In the genomic region with DNA sequence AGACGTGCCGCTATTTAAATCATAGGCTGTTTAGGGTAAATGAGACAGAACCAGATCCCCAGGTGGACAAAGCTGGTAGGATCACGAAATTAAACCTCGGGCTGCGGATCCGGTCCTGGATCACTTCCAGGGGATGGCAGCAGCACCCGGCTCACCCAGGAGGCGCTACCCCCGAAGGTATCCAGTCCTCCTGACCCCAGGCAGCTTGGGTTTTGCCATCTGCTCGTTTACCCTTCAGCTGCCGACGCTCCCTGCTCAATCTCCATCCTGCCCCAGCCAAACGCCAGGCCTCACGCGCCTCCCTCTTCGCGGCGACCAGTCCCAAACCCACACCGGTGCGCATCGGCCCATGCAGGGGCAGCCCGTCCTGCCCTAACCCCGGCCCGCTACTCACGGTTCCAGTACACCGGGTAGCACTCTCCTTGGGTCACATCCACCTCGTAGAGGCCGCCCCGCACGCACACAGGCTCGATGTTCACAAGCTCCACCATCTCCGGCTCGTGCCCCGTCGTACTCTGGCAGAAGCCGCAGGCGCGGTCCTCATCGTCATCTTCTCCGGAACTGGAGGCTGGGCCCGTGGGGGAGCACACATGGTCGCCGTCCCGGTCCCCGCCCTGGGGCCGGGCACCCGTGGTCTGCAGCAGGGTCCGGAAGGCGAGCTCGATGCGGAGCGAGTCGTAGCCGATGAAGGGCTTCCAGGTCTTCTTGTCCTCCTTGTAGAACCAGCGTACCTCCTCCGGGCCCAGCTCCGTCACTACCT, we compare ENCODE assay signal across 8 cellular contexts. TPM values are rescaled to one million over a fixed set of nuclear protein-coding genes. Genes with fewer than 3 reads are reported as not detected.
DNase-seq lines count a peak whose midpoint lies in the region; ATAC-seq and TF ChIP-seq lines count a peak whose summit lies in the region.

No MANE protein-coding gene starts in this region.

- peaks cover 14% of the 10 kb centered on the region for H3K4me1 ChIP-seq in PC-9 (replicated peaks; ENCODE audit: insufficient read depth)

- peak overlapping the region; percentile 96 for H3K4me3 ChIP-seq in PC-9

- H3K4me2 ChIP-seq in PC-9: peak overlapping the region; percentile 82

- H4K20me1 ChIP-seq in PC-9 (ENCODE audit: insufficient read depth): no peaks in the 10 kb centered on the region

- H3K4me1 Mint-ChIP-seq in CD14-positive monocyte (peaks cover 53% of the 10 kb centered on the region), neural crest cell (peaks cover 30% of the 10 kb centered on the region)

- no peaks in the 10 kb centered on the region for H3K9me3 ChIP-seq in PC-9 (ENCODE audit: insufficient read depth, low read depth)

- H3K27ac Mint-ChIP-seq in CD14-positive monocyte: peak overlapping the region; percentile 62 to 92 (median 86)
- peak overlapping the region; percentile 78 for H3K27ac Mint-ChIP-seq in neural crest cell (ENCODE audit: unreplicated experiment)

- H3K36me3 ChIP-seq in PC-9 (ENCODE audit: low read depth): no peaks in the 10 kb centered on the region; the same call in 1 of the 2 replicates

- H3F3A ChIP-seq in PC-9 (ENCODE audit: insufficient read depth, low read depth): peaks cover 8% of the 10 kb centered on the region; the same call in 1 of the 2 replicates

- no peaks in the 10 kb centered on the region for H3K9me2 ChIP-seq in PC-9 (ENCODE audit: insufficient read depth)

- peak overlapping the region; percentile 98 for H2AFZ ChIP-seq in PC-9

- no peaks in the 10 kb centered on the region for H3K27me3 ChIP-seq in PC-9 (ENCODE audit: insufficient read depth, low read depth)

- intact Hi-C loops in CD14-positive monocyte (cut with micrococcal nuclease): no loop called here
- intact Hi-C loops in PC-9 (cut with micrococcal nuclease; ENCODE audit: unreplicated experiment): loop anchor here (5.0 kb wide), 2 partner anchors 90 to 155 kb away; no protein-coding TSS in a partner anchor

- peaks cover 0 to 5% (median 0%) of the 10 kb centered on the region in 7 donors for H3K9me3 Mint-ChIP-seq in CD14-positive monocyte
- no peaks in the 10 kb centered on the region for H3K9me3 Mint-ChIP-seq in neural crest cell

- no peak overlapping the region for H3K27ac ChIP-seq in PC-9

- TF ChIP-seq CTCF in CD14-positive monocyte (IDR thresholded peaks at IDR 0.05): peak; percentile 15
- no peak for TF ChIP-seq CTCF in PC-9 (conservative IDR thresholded peaks at IDR 0.05)
- peak; percentile 40 for TF ChIP-seq CTCF in neural crest cell (conservative IDR thresholded peaks at IDR 0.05)

- peak; percentile 52 for DNase-seq in CD14-positive monocyte (ENCODE audit: low spot score)
- DNase-seq in HK-2 (ENCODE audit: unreplicated experiment): peak; percentile 62
- DNase-seq in PC-9: peak in 1 of 2 experiments; percentile 53
- DNase-seq in activated T-helper 9 cell treated with anti-CD3 and anti-CD28 coated beads, Interleukin-2, amount 50 U/mL, for 16 hours (ENCODE audit: low read depth): peak; percentile 56
- DNase-seq in fibroblast of the conjunctiva (ENCODE audit: low read depth): peak; percentile 24
- peak; percentile 31 for DNase-seq in neural crest cell (ENCODE audit: low read depth, low spot score)
- peak; percentile 27 for DNase-seq in stromal cell of bone marrow (ENCODE audit: low read depth)

- H3K36me3 Mint-ChIP-seq in CD14-positive monocyte: peaks cover 0 to 7% of the 10 kb centered on the region in 2 donors
- H3K36me3 Mint-ChIP-seq in neural crest cell (ENCODE audit: low read depth): peaks cover under 1% of the 10 kb centered on the region

- POLR2A ChIA-PET in PC-9 (lab: Charles Lee; ENCODE audit: unreplicated experiment): interaction anchor here (0.5 kb wide), 1 partner anchor 455 kb away, joined by 3 read pairs; no protein-coding TSS in a partner anchor

- CTCF ChIA-PET in PC-9 (lab: Charles Lee): interaction anchor here (0.6 to 0.7 kb wide), 3 partner anchors 40 to 953 kb away, joined by 3 to 5 read pairs (median 4); no protein-coding TSS in a partner anchor

- ATAC-seq in GM19395 (IDR thresholded peaks at IDR 0.05; ENCODE audit: unreplicated experiment): peak; percentile 22

- BruUV-seq in PC-9 (replicated peaks; lab: Mats Ljungman, UMichigan): no TSS peak

- H3K79me2 ChIP-seq in PC-9 (ENCODE audit: low read depth): peaks cover 21% of the 10 kb centered on the region

- H3K4me3 Mint-ChIP-seq in CD14-positive monocyte (peak overlapping the region; percentile 99 to 100), neural crest cell (peak overlapping the region; percentile 90)

- H3K27me3 Mint-ChIP-seq in CD14-positive monocyte (ENCODE audit: low read depth in 3 of 3): peaks cover 0 to 9% (median 6%) of the 10 kb centered on the region in 3 donors
- H3K27me3 Mint-ChIP-seq in neural crest cell (ENCODE audit: low read depth): no peaks in the 10 kb centered on the region

RNA-seq across cellular contexts. Expression of a gene that starts 1.1 kb away (rescaled TPM):
- 1 to 10 TPM; 2.2 to 3.1 TPM for polyA plus RNA-seq in CD14-positive monocyte
- total RNA-seq in PC-9 (2021) (11.1 and 11.3 TPM in 2 replicates), neural crest cell (17.9 and 18.0 TPM in 2 replicates)
